In genomic region chr2:236176951-236177350, GRCh38 we compare ENCODE assay signal across 16 cellular contexts. TPM values are rescaled to one million over a fixed set of nuclear protein-coding genes. Genes with fewer than 3 reads are reported as not detected.
DNase-seq lines count a peak whose midpoint lies in the region; ATAC-seq and TF ChIP-seq lines count a peak whose summit lies in the region.
"Had no signal": no experiment of that assay in that cellular context is flagged by ENCODE, and none has a peak within 500 bp of the region (broad histone marks: within the 10 kb centered on the region; RNA-seq: fewer than 3 reads in every experiment).

No MANE protein-coding gene starts in this region.

- H3K9ac ChIP-seq in endodermal cell (ENCODE audit: extremely low read depth, low read length, poor library complexity, severe bottlenecking) = no peak overlapping the region

- DNase-seq in CD14-positive monocyte (ENCODE audit: low spot score) (peak; percentile 17), H7 (peak; percentile 53), endodermal cell (peak; percentile 42), sigmoid colon (peak; percentile 33)
- DNase-seq in activated T-cell treated with anti-CD3 and anti-CD28 coated beads, Interleukin-2, amount 50 U/mL, for 1 hour = no peak
- DNase-seq: Caco-2; CD8-positive, alpha-beta memory T cell; DND-41; GDM1; GOT3 had no signal

- H3K36me3 Mint-ChIP-seq in CD14-positive monocyte = peaks cover 0 to 1% of the 10 kb centered on the region in 2 donors
- no peaks in the 10 kb centered on the region for H3K36me3 Mint-ChIP-seq in endodermal cell (ENCODE audit: low read depth)
- H3K36me3 Mint-ChIP-seq: CD8-positive, alpha-beta memory T cell had no signal

- intact Hi-C loops in CD14-positive monocyte (cut with micrococcal nuclease) (no loop called here), sigmoid colon (cut with DNase I) (no loop called here)

- H3K9me3 ChIP-seq in endodermal cell (ENCODE audit: control insufficient read depth, low read length) (no peaks in the 10 kb centered on the region), sigmoid colon (no peaks in the 10 kb centered on the region)
- H3K9me3 ChIP-seq: A549, Caco-2, HAP-1 had no signal

- no peak for TF ChIP-seq POLR2A in sigmoid colon (IDR thresholded peaks at IDR 0.05)

- H3K27ac Mint-ChIP-seq in CD14-positive monocyte (no peak overlapping the region), endodermal cell (no peak overlapping the region)
- H3K27ac Mint-ChIP-seq: CD8-positive, alpha-beta memory T cell; IgD-negative memory B cell had no signal

- 91 to 96% methylated on average over 14 to 20 of the region's 21 CpGs for WGBS in endodermal cell (ENCODE audit: insufficient coverage in 1 of 2, insufficient read length in 1 of 2), 2 experiments
- WGBS in sigmoid colon, 2 donors = 50 to 54% methylated on average over 21 of the region's 21 CpGs

- H3K4me3 Mint-ChIP-seq in CD14-positive monocyte = no peak overlapping the region
- no peak overlapping the region for H3K4me3 Mint-ChIP-seq in endodermal cell

- H3K9me3 Mint-ChIP-seq in CD14-positive monocyte (peaks cover 0 to 33% (median 13%) of the 10 kb centered on the region in 7 donors), endodermal cell (no peaks in the 10 kb centered on the region)
- H3K9me3 Mint-ChIP-seq: IgD-negative memory B cell had no signal

- peaks cover 66% of the 10 kb centered on the region for H3K27me3 ChIP-seq in H7 (ENCODE audit: control insufficient read depth, insufficient read depth, low read length)
- peaks cover 94% of the 10 kb centered on the region for H3K27me3 ChIP-seq in endodermal cell (ENCODE audit: control insufficient read depth, insufficient read depth, low read length, poor library complexity, severe bottlenecking)
- H3K27me3 ChIP-seq in sigmoid colon = peaks cover 62 to 100% (median 92%) of the 10 kb centered on the region in 3 donors

- no peak for TF ChIP-seq EP300 in sigmoid colon (IDR thresholded peaks at IDR 0.05)

- H3K4me1 ChIP-seq in endodermal cell (ENCODE audit: control insufficient read depth, insufficient read depth, low read length) = peaks cover 12% of the 10 kb centered on the region
- peaks cover 0 to 42% (median 32%) of the 10 kb centered on the region in 4 donors for H3K4me1 ChIP-seq in sigmoid colon

- H3K4me3 ChIP-seq in H7 (ENCODE audit: insufficient read depth, low read depth, low read length) (no peak overlapping the region), endodermal cell (ENCODE audit: low read length) (no peak overlapping the region), sigmoid colon (no peak overlapping the region)

- TF ChIP-seq CTCF in CD14-positive monocyte (IDR thresholded peaks at IDR 0.05) = no peak
- TF ChIP-seq CTCF in endodermal cell (conservative IDR thresholded peaks at IDR 0.05) = no peak
- no peak for TF ChIP-seq CTCF in sigmoid colon (IDR thresholded peaks at IDR 0.05)

- H3K27ac ChIP-seq in endodermal cell (ENCODE audit: low read depth, low read length) = no peak overlapping the region
- H3K27ac ChIP-seq in sigmoid colon = no peak overlapping the region

- ATAC-seq in HG02973 (IDR thresholded peaks at IDR 0.05; ENCODE audit: unreplicated experiment) (no peak), HG03097 (IDR thresholded peaks at IDR 0.05; ENCODE audit: low FRiP score, unreplicated experiment) (no peak)

- H3K4me1 Mint-ChIP-seq in CD14-positive monocyte (no peaks in the 10 kb centered on the region), endodermal cell (peaks cover 31% of the 10 kb centered on the region)

- H3K36me3 ChIP-seq in H7 (replicated peaks; ENCODE audit: control insufficient read depth, insufficient read depth, low read length) (no peaks in the 10 kb centered on the region), endodermal cell (ENCODE audit: control insufficient read depth, insufficient read depth, low read length) (no peaks in the 10 kb centered on the region), sigmoid colon (no peaks in the 10 kb centered on the region)
- H3K36me3 ChIP-seq: HAP-1 had no signal

- H3K27me3 Mint-ChIP-seq in CD14-positive monocyte (ENCODE audit: low read depth in 3 of 3) = peaks cover 82 to 98% (median 91%) of the 10 kb centered on the region in 3 donors
- peaks cover 91% of the 10 kb centered on the region for H3K27me3 Mint-ChIP-seq in endodermal cell (ENCODE audit: insufficient read depth)

RNA-seq across cellular contexts. Expression of gene GBX2, which starts 8.8 kb away (rescaled TPM):
- polyA plus RNA-seq in CD14-positive monocyte (not detected), sigmoid colon (not detected)
- total RNA-seq in H7 (2014; rRNA removed; shearing (Covaris generic)) = 24.4 and 27.3 TPM in 2 replicates
- total RNA-seq in endodermal cell (under 1 TPM in 1 of 2 donors, not detected in 1; 0.20 TPM), sigmoid colon (not detected)
- 26.5 TPM for polyA plus RNA-seq in endodermal cell (2013, experiment 1 of 2)
- polyA plus RNA-seq in endodermal cell (2013, experiment 2 of 2) = 24.3 TPM
- total RNA-seq: CD8-positive, alpha-beta memory T cell had no signal
- polyA plus RNA-seq: AG04450; CD8-positive, alpha-beta memory T cell; IgD-negative memory B cell had no signal

Comparison
In these comparisons a context has a peak if more than half of its experiments do, and no peak if none do; other contexts are left out.
1. RNA of gene GBX2, which starts 8.8 kb away (total RNA-seq): 24.4 to 27.3 TPM in H7; 0.20 TPM in endodermal cell and not detected in sigmoid colon; every median in the first group is over 10 times any median in the second.